In the genomic region with DNA sequence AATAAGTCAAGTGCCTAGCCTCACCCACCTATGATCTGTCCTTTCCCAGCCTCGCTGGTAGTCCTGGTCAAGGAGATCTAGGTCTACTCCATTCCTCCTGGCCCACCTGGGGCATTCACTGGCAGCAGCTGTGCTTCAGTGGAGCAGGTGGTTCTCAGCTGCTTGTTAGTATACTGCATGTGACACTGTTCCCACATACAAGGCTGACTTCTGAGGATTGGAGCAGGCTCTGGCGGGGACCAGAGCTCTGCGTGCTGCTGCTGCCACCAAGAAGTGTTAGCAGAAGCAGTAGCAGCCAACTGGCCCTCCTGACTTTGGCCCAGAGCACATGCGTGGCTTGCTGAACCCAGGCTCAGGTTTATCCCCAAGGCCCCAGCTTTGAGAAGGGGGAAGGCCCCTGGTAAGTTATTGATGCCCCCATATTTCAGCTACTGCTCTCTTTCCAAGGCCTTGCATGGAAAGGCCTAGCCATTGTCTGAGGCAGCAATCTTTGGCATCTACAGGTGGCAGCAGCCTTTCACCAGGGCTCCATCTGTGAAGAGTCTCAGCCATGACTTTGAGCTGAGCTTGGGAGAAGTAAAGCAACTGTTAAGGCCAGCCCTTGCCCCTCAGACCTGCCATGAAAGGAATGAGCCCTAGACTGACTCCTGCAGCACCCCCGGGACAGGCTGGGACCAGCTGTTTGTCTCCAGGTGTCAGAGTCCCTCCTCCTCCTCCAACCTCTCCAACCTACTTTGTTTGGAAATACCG, we compare ENCODE assay signal across 7 cellular contexts. TPM values are rescaled to one million over a fixed set of nuclear protein-coding genes. Genes with fewer than 3 reads are reported as not detected.
DNase-seq lines count a peak whose midpoint lies in the region; ATAC-seq, FAIRE-seq and TF ChIP-seq lines count a peak whose summit lies in the region.
"Had no signal": no experiment of that assay in that cellular context is flagged by ENCODE, and none has a peak within 500 bp of the region (broad histone marks: within the 10 kb centered on the region; RNA-seq: fewer than 3 reads in every experiment).

No MANE protein-coding gene starts in this region.

- no peak for TF ChIP-seq CTCF in mucosa of descending colon (IDR thresholded peaks at IDR 0.05)

- no peak for DNase-seq in activated CD8-positive, alpha-beta T cell treated with anti-CD3 and anti-CD28 coated beads, Interleukin-2, amount 10 ng/mL, durations not matched to agents 7 days and 5 days
- DNase-seq in mucosa of descending colon (no peak), UCSD-AML1 (lab: John Stamatoyannopoulos, UW; ENCODE audit: unreplicated experiment) (no peak), GM12892 (ENCODE audit: insufficient read length) (no peak)

- POLR2A ChIA-PET in activated CD8-positive, alpha-beta T cell treated with anti-CD3 and anti-CD28 coated beads, Interleukin-2, amount 10 ng/mL, durations not matched to agents 7 days and 5 days (lab: Charles Lee): interaction anchor here (0.7 to 1.7 kb wide), 4 partner anchors 20 to 1092 kb away, joined by 3 to 8 read pairs (median 4); a partner anchor contains a TSS

- peaks cover 93 to 97% (median 95%) of the 10 kb centered on the region in 10 experiments for H3K4me1 ChIP-seq in BLaER1 treated with 17β-estradiol and CSF1 and Interleukin-3, amounts not matched to agents 10 nM and 100 nM
- H3K4me1 ChIP-seq in mucosa of descending colon (ENCODE audit: low read depth): peaks cover 24% of the 10 kb centered on the region

- no peaks in the 10 kb centered on the region for H3K27me3 Mint-ChIP-seq in activated CD8-positive, alpha-beta T cell treated with anti-CD3 and anti-CD28 coated beads, Interleukin-2, amount 10 ng/mL, durations not matched to agents 7 days and 5 days (ENCODE audit: low read depth)

- H3K9ac ChIP-seq in BLaER1 treated with 17β-estradiol and CSF1 and Interleukin-3, amounts not matched to agents 10 nM and 100 nM: peak overlapping the region; percentile 69 to 98 (median 93)

- H3K4me3 Mint-ChIP-seq in activated CD8-positive, alpha-beta T cell treated with anti-CD3 and anti-CD28 coated beads, Interleukin-2, amount 10 ng/mL, durations not matched to agents 7 days and 5 days: no peak overlapping the region

- peak overlapping the region; percentile 92 to 100 (median 99) for H3K27ac ChIP-seq in BLaER1 treated with 17β-estradiol and CSF1 and Interleukin-3, amounts not matched to agents 10 nM and 100 nM

- H3K9me3 Mint-ChIP-seq in activated CD8-positive, alpha-beta T cell treated with anti-CD3 and anti-CD28 coated beads, Interleukin-2, amount 10 ng/mL, durations not matched to agents 7 days and 5 days (ENCODE audit: insufficient read depth): no peaks in the 10 kb centered on the region

- peak overlapping the region; percentile 80 to 98 (median 91) for H3K4me2 ChIP-seq in BLaER1 treated with 17β-estradiol and CSF1 and Interleukin-3, amounts not matched to agents 10 nM and 100 nM

- peak overlapping the region; percentile 92 for H3K27ac Mint-ChIP-seq in activated CD8-positive, alpha-beta T cell treated with anti-CD3 and anti-CD28 coated beads, Interleukin-2, amount 10 ng/mL, durations not matched to agents 7 days and 5 days

- no peak for ATAC-seq in activated CD8-positive, alpha-beta T cell treated with anti-CD3 and anti-CD28 coated beads, Interleukin-2, amount 10 ng/mL, durations not matched to agents 7 days and 5 days
- ATAC-seq in mucosa of descending colon (peak; percentile 1), HG02885 (IDR thresholded peaks at IDR 0.05; ENCODE audit: poor library complexity, unreplicated experiment) (no peak)

- CTCF ChIA-PET in activated CD8-positive, alpha-beta T cell treated with anti-CD3 and anti-CD28 coated beads, Interleukin-2, amount 10 ng/mL, durations not matched to agents 7 days and 5 days (lab: Charles Lee): interaction anchor here (2.1 to 2.5 kb wide), 2 partner anchors 27 to 56 kb away, joined by 8 to 10 read pairs; a partner anchor contains a TSS

- peaks cover 29 to 63% (median 36%) of the 10 kb centered on the region in 11 experiments for H3K36me3 ChIP-seq in BLaER1 treated with 17β-estradiol and CSF1 and Interleukin-3, amounts not matched to agents 10 nM and 100 nM
- peaks cover 8% of the 10 kb centered on the region for H3K36me3 ChIP-seq in mucosa of descending colon (ENCODE audit: low read depth)

- no peak for TF ChIP-seq POLR2A in GM12892 (IDR thresholded peaks at IDR 0.05; ENCODE audit: low read depth, low read length)

- H3K4me1 Mint-ChIP-seq in activated CD8-positive, alpha-beta T cell treated with anti-CD3 and anti-CD28 coated beads, Interleukin-2, amount 10 ng/mL, durations not matched to agents 7 days and 5 days (ENCODE audit: low read depth): peaks cover 73% of the 10 kb centered on the region

- no peaks in the 10 kb centered on the region for H3K9me3 ChIP-seq in BLaER1 treated with 17β-estradiol and CSF1 and Interleukin-3, amounts not matched to agents 10 nM and 100 nM (replicated peaks in 1 of 11)
- no peaks in the 10 kb centered on the region for H3K9me3 ChIP-seq in mucosa of descending colon

- no peak for FAIRE-seq in GM12892 (lab: Jason Lieb, UNC)

- H4K20me1 ChIP-seq in BLaER1 treated with 17β-estradiol and CSF1 and Interleukin-3, amounts not matched to agents 10 nM and 100 nM: no peaks in the 10 kb centered on the region

- H3K4me3 ChIP-seq in BLaER1 treated with 17β-estradiol and CSF1 and Interleukin-3, amounts not matched to agents 10 nM and 100 nM: peak overlapping the region in 7 of 10 experiments; percentile 2 to 77 (median 62); a peak in 8 of 20 replicates
- no peak overlapping the region for H3K4me3 ChIP-seq in mucosa of descending colon

- intact Hi-C loops in mucosa of descending colon (cut with DNase I, micrococcal nuclease): no loop called here

- H3K27me3 ChIP-seq in BLaER1 treated with 17β-estradiol and CSF1 and Interleukin-3, amounts not matched to agents 10 nM and 100 nM: no peaks in the 10 kb centered on the region; a peak in 1 of 22 replicates

- H3K36me3 Mint-ChIP-seq in activated CD8-positive, alpha-beta T cell treated with anti-CD3 and anti-CD28 coated beads, Interleukin-2, amount 10 ng/mL, durations not matched to agents 7 days and 5 days (ENCODE audit: low read depth): peaks cover 60% of the 10 kb centered on the region

RNA-seq across cellular contexts. Expression of a gene that starts 26.5 kb away (rescaled TPM):
- 10 to 100 TPM; 69.1 to 71.3 TPM for total RNA-seq in activated CD8-positive, alpha-beta T cell treated with anti-CD3 and anti-CD28 coated beads, Interleukin-2, amount 10 ng/mL, durations not matched to agents 7 days and 5 days
- 10 to 100 TPM; 76.4 to 95.2 (median 90.6) TPM for total RNA-seq in mucosa of descending colon
- 14.7 TPM for polyA plus RNA-seq in GM12892 (2012; ENCODE audit: missing spikeins)

RNA-seq across cellular contexts. Expression of a gene that starts 26.9 kb away (rescaled TPM):
- 10 to 100 TPM; 15.8 to 16.1 TPM for total RNA-seq in activated CD8-positive, alpha-beta T cell treated with anti-CD3 and anti-CD28 coated beads, Interleukin-2, amount 10 ng/mL, durations not matched to agents 7 days and 5 days
- 10 to 100 TPM in 2 of 3 donors, 1 to 10 TPM in 1; 8.0 to 13.2 (median 12.8) TPM for total RNA-seq in mucosa of descending colon
- polyA plus RNA-seq in GM12892 (2012; ENCODE audit: missing spikeins): 5.1 TPM

RNA-seq across cellular contexts. Expression of a gene that starts 45.1 kb away (rescaled TPM):
- under 1 TPM in 1 of 2 experiments, not detected in 1; 0.16 TPM for total RNA-seq in activated CD8-positive, alpha-beta T cell treated with anti-CD3 and anti-CD28 coated beads, Interleukin-2, amount 10 ng/mL, durations not matched to agents 7 days and 5 days
- under 1 TPM in 1 of 3 donors, not detected in 2; 0.19 TPM for total RNA-seq in mucosa of descending colon
- not detected for polyA plus RNA-seq in GM12892 (2012; ENCODE audit: missing spikeins)
- total RNA-seq: HT1080 had no signal

RNA-seq across cellular contexts. Expression of a gene that starts 56.5 kb away (rescaled TPM):
- total RNA-seq in activated CD8-positive, alpha-beta T cell treated with anti-CD3 and anti-CD28 coated beads, Interleukin-2, amount 10 ng/mL, durations not matched to agents 7 days and 5 days: 10 to 100 TPM; 57.8 to 58.4 TPM
- total RNA-seq in mucosa of descending colon: 10 to 100 TPM; 61.6 to 81.4 (median 62.3) TPM
- polyA plus RNA-seq in GM12892 (2012; ENCODE audit: missing spikeins): 17.3 TPM

RNA-seq across cellular contexts. Expression of a gene that starts 56.9 kb away (rescaled TPM):
- 1 to 10 TPM; 5.0 to 6.7 TPM for total RNA-seq in activated CD8-positive, alpha-beta T cell treated with anti-CD3 and anti-CD28 coated beads, Interleukin-2, amount 10 ng/mL, durations not matched to agents 7 days and 5 days
- 1 to 10 TPM; 4.5 to 6.0 (median 5.7) TPM for total RNA-seq in mucosa of descending colon
- polyA plus RNA-seq in GM12892 (2012; ENCODE audit: missing spikeins): 3.5 TPM
